Comparison of ENCODE assay signal across 20 cellular contexts in genomic region chr15:64586259-64586658, GRCh38.
DNase-seq lines count a peak whose midpoint lies in the region; ATAC-seq and TF ChIP-seq lines count a peak whose summit lies in the region.
"Had no signal": no experiment of that assay in that cellular context is flagged by ENCODE, and none has a peak within 500 bp of the region (broad histone marks: within the 10 kb centered on the region; RNA-seq: fewer than 3 reads in every experiment).

No MANE protein-coding gene starts in this region.

- BruUV-seq in Caco-2 (replicated peaks; lab: Mats Ljungman, UMichigan) = no TSS peak

- H3K4me1 ChIP-seq in CD4-positive, alpha-beta memory T cell (ENCODE audit: insufficient read depth, low read length) = peaks cover 60% of the 10 kb centered on the region
- H3K4me1 ChIP-seq in Caco-2 = peaks cover 31% of the 10 kb centered on the region
- peaks cover 11 to 60% of the 10 kb centered on the region in 2 donors for H3K4me1 ChIP-seq in naive thymus-derived CD4-positive, alpha-beta T cell (ENCODE audit: control insufficient read depth in 2 of 2, insufficient read depth in 2 of 2, low read length in 2 of 2)
- H3K4me1 ChIP-seq: Peyer's patch had no signal

- no peaks in the 10 kb centered on the region for H3K27me3 ChIP-seq in CD4-positive, alpha-beta memory T cell (ENCODE audit: insufficient read depth, low read length)
- H3K27me3 ChIP-seq in Caco-2 (replicated peaks; ENCODE audit: control insufficient read depth, insufficient read depth, low read length) = no peaks in the 10 kb centered on the region
- H3K27me3 ChIP-seq in naive thymus-derived CD4-positive, alpha-beta T cell (ENCODE audit: control insufficient read depth in 2 of 2, insufficient read depth in 2 of 2, low read length in 2 of 2) = no peaks in the 10 kb centered on the region
- H3K27me3 ChIP-seq: Peyer's patch had no signal

- no peaks in the 10 kb centered on the region for H3K9me3 ChIP-seq in CD4-positive, alpha-beta memory T cell (ENCODE audit: control insufficient read depth in 1 of 2, low read length in 2 of 2)
- H3K9me3 ChIP-seq in Caco-2 = no peaks in the 10 kb centered on the region
- H3K9me3 ChIP-seq in naive thymus-derived CD4-positive, alpha-beta T cell (ENCODE audit: control insufficient read depth in 2 of 3, low read length in 3 of 3) = no peaks in the 10 kb centered on the region
- H3K9me3 ChIP-seq: Peyer's patch had no signal

- peaks cover 0 to 6% (median 0%) of the 10 kb centered on the region in 8 donors for H3K9me3 Mint-ChIP-seq in CD4-positive, alpha-beta memory T cell
- H3K9me3 Mint-ChIP-seq in Caco-2 (ENCODE audit: unreplicated experiment) (peaks cover 13% of the 10 kb centered on the region), natural killer cell (no peaks in the 10 kb centered on the region)
- H3K9me3 Mint-ChIP-seq in activated T-helper 2 cell treated with anti-CD3 and anti-CD28 coated beads, Interferon-gamma antibody, Interleukin-2, Interleukin-4, amounts not matched to agents 10 μg/mL and 5 μg/mL and 100 μg/mL, durations not matched to agents 14 hours and 24 hours and 36 hours = peaks cover 8% of the 10 kb centered on the region
- peaks cover 0 to 6% (median 0%) of the 10 kb centered on the region in 11 donors for H3K9me3 Mint-ChIP-seq in naive thymus-derived CD4-positive, alpha-beta T cell

- CTCF ChIA-PET in CD4-positive, alpha-beta memory T cell (lab: Charles Lee; ENCODE audit: partially characterized antibody) = interaction anchor here (1.1 kb wide), 1 partner anchor 67 kb away, joined by 3 read pairs; no protein-coding TSS in a partner anchor
- CTCF ChIA-PET in Caco-2 (lab: Charles Lee) = no interaction called here
- CTCF ChIA-PET in naive thymus-derived CD4-positive, alpha-beta T cell (lab: Charles Lee) = no interaction called here

- POLR2A ChIA-PET in CD4-positive, alpha-beta memory T cell (lab: Charles Lee; ENCODE audit: partially characterized antibody) = interaction anchor here (1.7 kb wide), 1 partner anchor 11 kb away, joined by 3 read pairs; no protein-coding TSS in a partner anchor
- POLR2A ChIA-PET in Caco-2 (lab: Charles Lee) = no interaction called here
- POLR2A ChIA-PET in naive thymus-derived CD4-positive, alpha-beta T cell (lab: Charles Lee) = interaction anchor here (0.7 to 4.2 kb wide), 4 partner anchors 10 to 82 kb away, joined by 3 to 25 read pairs (median 6); no protein-coding TSS in a partner anchor

- TF ChIP-seq CTCF in Caco-2 (IDR thresholded peaks at IDR 0.05; ENCODE audit: insufficient read depth in 1 of 2, low read depth in 1 of 2, low read length in 1 of 2, severe bottlenecking in 1 of 2, unreplicated experiment in 1 of 2) = no peak
- no peak for TF ChIP-seq CTCF in natural killer cell (IDR thresholded peaks at IDR 0.05)

- H3K4me3 Mint-ChIP-seq in CD4-positive, alpha-beta memory T cell = peak overlapping the region in 2 of 8 donors; percentile 43 to 47
- H3K4me3 Mint-ChIP-seq in Caco-2 (ENCODE audit: unreplicated experiment) (no peak overlapping the region), natural killer cell (no peak overlapping the region)
- no peak overlapping the region for H3K4me3 Mint-ChIP-seq in activated T-helper 2 cell treated with anti-CD3 and anti-CD28 coated beads, Interferon-gamma antibody, Interleukin-2, Interleukin-4, amounts not matched to agents 10 μg/mL and 5 μg/mL and 100 μg/mL, durations not matched to agents 14 hours and 24 hours and 36 hours (ENCODE audit: low read depth)
- H3K4me3 Mint-ChIP-seq in naive thymus-derived CD4-positive, alpha-beta T cell = peak overlapping the region in 8 of 10 donors; percentile 11 to 63 (median 45)

- H3K4me1 Mint-ChIP-seq in CD4-positive, alpha-beta memory T cell = peaks cover 42 to 75% (median 57%) of the 10 kb centered on the region in 4 donors
- peaks cover 26% of the 10 kb centered on the region for H3K4me1 Mint-ChIP-seq in Caco-2 (ENCODE audit: low read depth, unreplicated experiment)
- H3K4me1 Mint-ChIP-seq in activated T-helper 2 cell treated with anti-CD3 and anti-CD28 coated beads, Interferon-gamma antibody, Interleukin-2, Interleukin-4, amounts not matched to agents 10 μg/mL and 5 μg/mL and 100 μg/mL, durations not matched to agents 14 hours and 24 hours and 36 hours (ENCODE audit: low read depth) = peaks cover 55% of the 10 kb centered on the region
- peaks cover 54 to 91% (median 73%) of the 10 kb centered on the region in 7 donors for H3K4me1 Mint-ChIP-seq in naive thymus-derived CD4-positive, alpha-beta T cell
- peaks cover 35 to 39% of the 10 kb centered on the region in 2 donors for H3K4me1 Mint-ChIP-seq in natural killer cell

- no peaks in the 10 kb centered on the region for H3K27me3 Mint-ChIP-seq in CD4-positive, alpha-beta memory T cell
- no peaks in the 10 kb centered on the region for H3K27me3 Mint-ChIP-seq in Caco-2 (ENCODE audit: insufficient read depth, unreplicated experiment)
- no peaks in the 10 kb centered on the region for H3K27me3 Mint-ChIP-seq in activated T-helper 2 cell treated with anti-CD3 and anti-CD28 coated beads, Interferon-gamma antibody, Interleukin-2, Interleukin-4, amounts not matched to agents 10 μg/mL and 5 μg/mL and 100 μg/mL, durations not matched to agents 14 hours and 24 hours and 36 hours (ENCODE audit: low read depth)
- no peaks in the 10 kb centered on the region for H3K27me3 Mint-ChIP-seq in naive thymus-derived CD4-positive, alpha-beta T cell
- H3K27me3 Mint-ChIP-seq in natural killer cell (ENCODE audit: low read depth in 2 of 2) = no peaks in the 10 kb centered on the region

- DNase-seq in CD4-positive, alpha-beta memory T cell = no peak
- no peak for DNase-seq in Caco-2
- no peak for DNase-seq in activated T-helper 2 cell treated with anti-CD3 and anti-CD28 coated beads, Interferon-gamma antibody, Interleukin-2, Interleukin-4, amounts not matched to agents 10 μg/mL and 5 μg/mL and 100 μg/mL, durations not matched to agents 14 hours and 24 hours and 36 hours (ENCODE audit: low spot score)
- DNase-seq in naive thymus-derived CD4-positive, alpha-beta T cell = no peak
- DNase-seq in globus pallidus (ENCODE audit: low spot score) = no peak
- no peak for DNase-seq in natural killer cell
- DNase-seq in amniotic stem cell (lab: John Stamatoyannopoulos, UW) = no peak
- no peak for DNase-seq in AG08396 (ENCODE audit: low spot score)
- DNase-seq: ACHN, AML-193, DMS153, GF-D8, HCEC 1CT, MM.1S, NCI-H1092, NCI-H1436 treated with DMSO at 0.1 percent for 48 hours, NCI-H2029 treated with DMSO at 0.1 percent for 48 hours, Peyer's patch had no signal

- intact Hi-C loops in CD4-positive, alpha-beta memory T cell (cut with micrococcal nuclease) = no loop called here
- intact Hi-C loops in Caco-2 (cut with micrococcal nuclease; ENCODE audit: unreplicated experiment) = no loop called here
- intact Hi-C loops in activated T-helper 2 cell treated with anti-CD3 and anti-CD28 coated beads, Interferon-gamma antibody, Interleukin-2, Interleukin-4, amounts not matched to agents 10 μg/mL and 5 μg/mL and 100 μg/mL, durations not matched to agents 14 hours and 24 hours and 36 hours (cut with micrococcal nuclease) = loop anchor here (5.0 kb wide), 1 partner anchor 36 kb away; no protein-coding TSS in a partner anchor
- intact Hi-C loops in naive thymus-derived CD4-positive, alpha-beta T cell (cut with micrococcal nuclease) = no loop called here
- intact Hi-C loops in natural killer cell (cut with micrococcal nuclease) = no loop called here

- H3K27ac Mint-ChIP-seq in CD4-positive, alpha-beta memory T cell = peak overlapping the region in 5 of 7 donors; percentile 0 to 76 (median 70)
- H3K27ac Mint-ChIP-seq in Caco-2 (ENCODE audit: unreplicated experiment) (peak overlapping the region; percentile 59), natural killer cell (no peak overlapping the region)
- peak overlapping the region; percentile 62 for H3K27ac Mint-ChIP-seq in activated T-helper 2 cell treated with anti-CD3 and anti-CD28 coated beads, Interferon-gamma antibody, Interleukin-2, Interleukin-4, amounts not matched to agents 10 μg/mL and 5 μg/mL and 100 μg/mL, durations not matched to agents 14 hours and 24 hours and 36 hours
- peak overlapping the region in 8 of 9 donors; percentile 78 to 93 (median 86) for H3K27ac Mint-ChIP-seq in naive thymus-derived CD4-positive, alpha-beta T cell

- peaks cover 9 to 16% of the 10 kb centered on the region in 2 donors for H3K36me3 Mint-ChIP-seq in CD4-positive, alpha-beta memory T cell
- peaks cover 10% of the 10 kb centered on the region for H3K36me3 Mint-ChIP-seq in Caco-2 (ENCODE audit: insufficient read depth, unreplicated experiment)
- peaks cover 27% of the 10 kb centered on the region for H3K36me3 Mint-ChIP-seq in activated T-helper 2 cell treated with anti-CD3 and anti-CD28 coated beads, Interferon-gamma antibody, Interleukin-2, Interleukin-4, amounts not matched to agents 10 μg/mL and 5 μg/mL and 100 μg/mL, durations not matched to agents 14 hours and 24 hours and 36 hours (ENCODE audit: low read depth)
- peaks cover 0 to 25% (median 4%) of the 10 kb centered on the region in 5 donors for H3K36me3 Mint-ChIP-seq in naive thymus-derived CD4-positive, alpha-beta T cell
- H3K36me3 Mint-ChIP-seq in natural killer cell = no peaks in the 10 kb centered on the region

- no peak for ATAC-seq in naive thymus-derived CD4-positive, alpha-beta T cell
- ATAC-seq in natural killer cell = no peak
- ATAC-seq: Right ventricle myocardium inferior had no signal

- no peak overlapping the region for H3K27ac ChIP-seq in CD4-positive, alpha-beta memory T cell (ENCODE audit: low read depth, low read length)
- no peak overlapping the region for H3K27ac ChIP-seq in naive thymus-derived CD4-positive, alpha-beta T cell (ENCODE audit: low read depth, low read length)
- H3K27ac ChIP-seq: C4-2B, Peyer's patch had no signal

- no peak overlapping the region for H3K4me3 ChIP-seq in CD4-positive, alpha-beta memory T cell (ENCODE audit: low read length in 2 of 2)
- H3K4me3 ChIP-seq in Caco-2 (ENCODE audit: low read depth, low read length) = no peak overlapping the region
- H3K4me3 ChIP-seq in naive thymus-derived CD4-positive, alpha-beta T cell (ENCODE audit: low read length) = no peak overlapping the region
- H3K4me3 ChIP-seq: Peyer's patch had no signal

- H3K36me3 ChIP-seq in CD4-positive, alpha-beta memory T cell (ENCODE audit: insufficient read depth, low read length) = no peaks in the 10 kb centered on the region
- H3K36me3 ChIP-seq in Caco-2 (ENCODE audit: control insufficient read depth, insufficient read depth, low read length) = no peaks in the 10 kb centered on the region
- H3K36me3 ChIP-seq in naive thymus-derived CD4-positive, alpha-beta T cell (ENCODE audit: control insufficient read depth in 2 of 3, insufficient read depth in 3 of 3, low read length in 3 of 3) = no peaks in the 10 kb centered on the region
- H3K36me3 ChIP-seq: Peyer's patch had no signal

Comparison
In these comparisons a context has a peak if more than half of its experiments do, and no peak if none do; other contexts are left out.
1. H3K27ac Mint-ChIP-seq: peak in CD4-positive, alpha-beta memory T cell (5 of 7), Caco-2 (single experiment), activated T-helper 2 cell treated with anti-CD3 and anti-CD28 coated beads, Interferon-gamma antibody, Interleukin-2, Interleukin-4, amounts not matched to agents 10 μg/mL and 5 μg/mL and 100 μg/mL, durations not matched to agents 14 hours and 24 hours and 36 hours (single experiment) and naive thymus-derived CD4-positive, alpha-beta T cell (8 of 9); none in natural killer cell (0 of 2).
2. H3K4me3 Mint-ChIP-seq: peak in naive thymus-derived CD4-positive, alpha-beta T cell (8 of 10); none in Caco-2 (single experiment), activated T-helper 2 cell treated with anti-CD3 and anti-CD28 coated beads, Interferon-gamma antibody, Interleukin-2, Interleukin-4, amounts not matched to agents 10 μg/mL and 5 μg/mL and 100 μg/mL, durations not matched to agents 14 hours and 24 hours and 36 hours (single experiment) and natural killer cell (single experiment).